1 cellular context compared by ENCODE assay signal in the genomic region with DNA sequence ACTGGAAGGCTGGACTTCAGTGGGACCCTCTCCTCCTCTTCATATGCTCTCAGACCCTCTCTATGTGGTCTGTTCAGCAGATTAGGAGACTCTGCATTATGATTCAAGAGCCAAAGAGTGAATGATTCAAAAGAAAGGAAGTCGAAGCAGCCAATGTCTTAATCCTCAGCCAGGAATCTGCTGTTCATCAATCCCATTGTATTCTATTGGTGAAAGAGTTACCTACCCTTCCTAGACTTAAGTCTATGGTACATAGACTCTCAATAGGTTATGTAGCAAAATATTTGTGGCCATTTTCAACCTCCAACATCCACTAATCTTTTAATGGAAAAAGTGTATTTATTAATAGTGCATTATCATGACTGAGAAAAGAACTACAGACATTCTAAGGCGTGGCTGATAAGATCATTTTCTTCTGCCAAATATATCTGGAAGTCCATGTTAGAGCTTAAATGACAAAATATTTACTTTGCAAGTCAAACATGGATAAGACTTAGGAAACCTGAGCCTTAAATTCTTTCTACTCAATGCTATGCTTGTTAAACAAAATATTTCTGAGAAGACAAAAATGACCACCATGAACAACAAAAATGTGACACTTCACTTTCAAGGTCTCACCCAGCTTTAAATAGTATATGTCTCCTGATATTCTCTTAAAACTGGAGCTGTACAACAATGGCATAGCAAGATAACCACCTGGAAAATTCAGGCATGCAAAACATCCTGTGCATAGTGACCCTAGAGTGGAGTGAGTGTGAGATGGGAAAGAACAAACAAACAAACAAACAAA.
TF ChIP-seq lines count a peak whose summit lies in the region.

No MANE protein-coding gene starts in this region.

TF ChIP-seq in HepG2, 621 proteins besides CTCF, POLR2A, EP300 and RAD21 (continued from another document and continues in another):
- TF ChIP-seq ZNF335 (CRISPR knock-in tag; IDR thresholded peaks at IDR 0.05) (no peak), ZFP37 (CRISPR knock-in tag; IDR thresholded peaks at IDR 0.05; ENCODE audit: borderline replicate concordance) (no peak), ZMYM3 (CRISPR knock-in tag; IDR thresholded peaks at IDR 0.05) (no peak), MAZ (IDR thresholded peaks at IDR 0.05; ENCODE audit: borderline replicate concordance, low read depth, low read length) (no peak), MAZ (CRISPR knock-in tag; IDR thresholded peaks at IDR 0.05; ENCODE audit: low read depth) (no peak), KMT2B (CRISPR knock-in tag; IDR thresholded peaks at IDR 0.05) (no peak), BHLHE40 (IDR thresholded peaks at IDR 0.05; ENCODE audit: low read length) (no peak), DNMT3B (CRISPR knock-in tag; conservative IDR thresholded peaks at IDR 0.05) (no peak), IKZF1 (IDR thresholded peaks at IDR 0.05) (no peak), ZNF124 (CRISPR knock-in tag; IDR thresholded peaks at IDR 0.05) (no peak), ZNF34 (CRISPR knock-in tag; IDR thresholded peaks at IDR 0.05; ENCODE audit: borderline replicate concordance) (no peak), MEF2D (CRISPR knock-in tag; IDR thresholded peaks at IDR 0.05) (no peak), ZBTB38 (CRISPR knock-in tag; IDR thresholded peaks at IDR 0.05) (no peak), NFATC3 (CRISPR knock-in tag; IDR thresholded peaks at IDR 0.05) (no peak), FOXA1 (IDR thresholded peaks at IDR 0.05) (no peak), FOXA1 (CRISPR knock-in tag; IDR thresholded peaks at IDR 0.05) (peak; percentile 55), STAG1 (CRISPR knock-in tag; IDR thresholded peaks at IDR 0.05) (no peak), RNF2 (conservative IDR thresholded peaks at IDR 0.05; ENCODE audit: low read depth) (no peak), ZNF12 (CRISPR knock-in tag; IDR thresholded peaks at IDR 0.05) (no peak), HNF4A (CRISPR knock-in tag; IDR thresholded peaks at IDR 0.05) (0 out of 2 replicates have a peak, but pooled peaks have one; percentile 15), ZNF10 (CRISPR knock-in tag; IDR thresholded peaks at IDR 0.05; ENCODE audit: borderline replicate concordance, low read depth) (no peak), JUN (CRISPR knock-in tag; IDR thresholded peaks at IDR 0.05) (no peak), GABPA (IDR thresholded peaks at IDR 0.05; ENCODE audit: low read depth, low read length) (no peak), GABPA (CRISPR knock-in tag; IDR thresholded peaks at IDR 0.05; ENCODE audit: low read depth) (no peak), ZNF263 (CRISPR knock-in tag; IDR thresholded peaks at IDR 0.05) (no peak), HDAC2 (CRISPR knock-in tag; IDR thresholded peaks at IDR 0.05) (peak; percentile 55), GATAD2A (CRISPR knock-in tag; IDR thresholded peaks at IDR 0.05) (peak; percentile 67), KDM2A (CRISPR knock-in tag; IDR thresholded peaks at IDR 0.05; ENCODE audit: borderline replicate concordance, low read depth) (no peak), MXD4 (CRISPR knock-in tag; IDR thresholded peaks at IDR 0.05) (no peak), ZNF879 (CRISPR knock-in tag; IDR thresholded peaks at IDR 0.05) (no peak), ZFP36 (IDR thresholded peaks at IDR 0.05; ENCODE audit: borderline replicate concordance, low read depth, low read length, partially characterized antibody) (no peak), TOE1 (CRISPR knock-in tag; IDR thresholded peaks at IDR 0.05) (no peak), MAFG (CRISPR knock-in tag; IDR thresholded peaks at IDR 0.05) (no peak), ZZZ3 (CRISPR knock-in tag; IDR thresholded peaks at IDR 0.05; ENCODE audit: borderline replicate concordance) (no peak), ZNF782 (CRISPR knock-in tag; IDR thresholded peaks at IDR 0.05; ENCODE audit: borderline replicate concordance) (no peak), ZNF207 (IDR thresholded peaks at IDR 0.05; ENCODE audit: borderline replicate concordance) (no peak), SSRP1 (CRISPR knock-in tag; IDR thresholded peaks at IDR 0.05) (no peak), SNAI1 (CRISPR knock-in tag; IDR thresholded peaks at IDR 0.05; ENCODE audit: borderline replicate concordance) (no peak), ONECUT2 (CRISPR knock-in tag; IDR thresholded peaks at IDR 0.05) (0 out of 2 replicates have a peak, but pooled peaks have one; percentile 6), HOXA3 (CRISPR knock-in tag; IDR thresholded peaks at IDR 0.05) (no peak), ZNF788 (CRISPR knock-in tag; IDR thresholded peaks at IDR 0.05; ENCODE audit: borderline replicate concordance) (no peak)
- TF ChIP-seq, protein P1, sequence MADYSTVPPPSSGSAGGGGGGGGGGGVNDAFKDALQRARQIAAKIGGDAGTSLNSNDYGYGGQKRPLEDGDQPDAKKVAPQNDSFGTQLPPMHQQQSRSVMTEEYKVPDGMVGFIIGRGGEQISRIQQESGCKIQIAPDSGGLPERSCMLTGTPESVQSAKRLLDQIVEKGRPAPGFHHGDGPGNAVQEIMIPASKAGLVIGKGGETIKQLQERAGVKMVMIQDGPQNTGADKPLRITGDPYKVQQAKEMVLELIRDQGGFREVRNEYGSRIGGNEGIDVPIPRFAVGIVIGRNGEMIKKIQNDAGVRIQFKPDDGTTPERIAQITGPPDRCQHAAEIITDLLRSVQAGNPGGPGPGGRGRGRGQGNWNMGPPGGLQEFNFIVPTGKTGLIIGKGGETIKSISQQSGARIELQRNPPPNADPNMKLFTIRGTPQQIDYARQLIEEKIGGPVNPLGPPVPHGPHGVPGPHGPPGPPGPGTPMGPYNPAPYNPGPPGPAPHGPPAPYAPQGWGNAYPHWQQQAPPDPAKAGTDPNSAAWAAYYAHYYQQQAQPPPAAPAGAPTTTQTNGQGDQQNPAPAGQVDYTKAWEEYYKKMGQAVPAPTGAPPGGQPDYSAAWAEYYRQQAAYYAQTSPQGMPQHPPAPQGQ (CRISPR knock-in tag; IDR thresholded peaks at IDR 0.05; ENCODE audit: borderline replicate concordance), result no peak
- TF ChIP-seq, protein P2, sequence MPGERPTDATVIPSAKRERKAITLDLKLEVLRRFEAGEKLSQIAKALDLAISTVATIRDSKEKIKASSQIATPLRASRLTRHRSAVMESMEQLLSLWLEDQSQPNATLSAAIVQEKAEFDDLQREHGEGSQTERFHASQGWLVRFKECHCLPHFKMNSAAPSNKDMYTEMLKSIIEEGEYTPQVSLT (CRISPR knock-in tag; IDR thresholded peaks at IDR 0.05; ENCODE audit: borderline replicate concordance, low read depth), result no peak
- TF ChIP-seq, protein P3, sequence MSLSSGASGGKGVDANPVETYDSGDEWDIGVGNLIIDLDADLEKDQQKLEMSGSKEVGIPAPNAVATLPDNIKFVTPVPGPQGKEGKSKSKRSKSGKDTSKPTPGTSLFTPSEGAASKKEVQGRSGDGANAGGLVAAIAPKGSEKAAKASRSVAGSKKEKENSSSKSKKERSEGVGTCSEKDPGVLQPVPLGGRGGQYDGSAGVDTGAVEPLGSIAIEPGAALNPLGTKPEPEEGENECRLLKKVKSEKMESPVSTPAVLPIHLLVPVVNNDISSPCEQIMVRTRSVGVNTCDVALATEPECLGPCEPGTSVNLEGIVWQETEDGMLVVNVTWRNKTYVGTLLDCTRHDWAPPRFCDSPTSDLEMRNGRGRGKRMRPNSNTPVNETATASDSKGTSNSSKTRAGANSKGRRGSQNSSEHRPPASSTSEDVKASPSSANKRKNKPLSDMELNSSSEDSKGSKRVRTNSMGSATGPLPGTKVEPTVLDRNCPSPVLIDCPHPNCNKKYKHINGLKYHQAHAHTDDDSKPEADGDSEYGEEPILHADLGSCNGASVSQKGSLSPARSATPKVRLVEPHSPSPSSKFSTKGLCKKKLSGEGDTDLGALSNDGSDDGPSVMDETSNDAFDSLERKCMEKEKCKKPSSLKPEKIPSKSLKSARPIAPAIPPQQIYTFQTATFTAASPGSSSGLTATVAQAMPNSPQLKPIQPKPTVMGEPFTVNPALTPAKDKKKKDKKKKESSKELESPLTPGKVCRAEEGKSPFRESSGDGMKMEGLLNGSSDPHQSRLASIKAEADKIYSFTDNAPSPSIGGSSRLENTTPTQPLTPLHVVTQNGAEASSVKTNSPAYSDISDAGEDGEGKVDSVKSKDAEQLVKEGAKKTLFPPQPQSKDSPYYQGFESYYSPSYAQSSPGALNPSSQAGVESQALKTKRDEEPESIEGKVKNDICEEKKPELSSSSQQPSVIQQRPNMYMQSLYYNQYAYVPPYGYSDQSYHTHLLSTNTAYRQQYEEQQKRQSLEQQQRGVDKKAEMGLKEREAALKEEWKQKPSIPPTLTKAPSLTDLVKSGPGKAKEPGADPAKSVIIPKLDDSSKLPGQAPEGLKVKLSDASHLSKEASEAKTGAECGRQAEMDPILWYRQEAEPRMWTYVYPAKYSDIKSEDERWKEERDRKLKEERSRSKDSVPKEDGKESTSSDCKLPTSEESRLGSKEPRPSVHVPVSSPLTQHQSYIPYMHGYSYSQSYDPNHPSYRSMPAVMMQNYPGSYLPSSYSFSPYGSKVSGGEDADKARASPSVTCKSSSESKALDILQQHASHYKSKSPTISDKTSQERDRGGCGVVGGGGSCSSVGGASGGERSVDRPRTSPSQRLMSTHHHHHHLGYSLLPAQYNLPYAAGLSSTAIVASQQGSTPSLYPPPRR (CRISPR knock-in tag; IDR thresholded peaks at IDR 0.05; ENCODE audit: borderline replicate concordance), result peak; percentile 15; the same call in 1 of the 2 replicates
- TF ChIP-seq, protein P4, sequence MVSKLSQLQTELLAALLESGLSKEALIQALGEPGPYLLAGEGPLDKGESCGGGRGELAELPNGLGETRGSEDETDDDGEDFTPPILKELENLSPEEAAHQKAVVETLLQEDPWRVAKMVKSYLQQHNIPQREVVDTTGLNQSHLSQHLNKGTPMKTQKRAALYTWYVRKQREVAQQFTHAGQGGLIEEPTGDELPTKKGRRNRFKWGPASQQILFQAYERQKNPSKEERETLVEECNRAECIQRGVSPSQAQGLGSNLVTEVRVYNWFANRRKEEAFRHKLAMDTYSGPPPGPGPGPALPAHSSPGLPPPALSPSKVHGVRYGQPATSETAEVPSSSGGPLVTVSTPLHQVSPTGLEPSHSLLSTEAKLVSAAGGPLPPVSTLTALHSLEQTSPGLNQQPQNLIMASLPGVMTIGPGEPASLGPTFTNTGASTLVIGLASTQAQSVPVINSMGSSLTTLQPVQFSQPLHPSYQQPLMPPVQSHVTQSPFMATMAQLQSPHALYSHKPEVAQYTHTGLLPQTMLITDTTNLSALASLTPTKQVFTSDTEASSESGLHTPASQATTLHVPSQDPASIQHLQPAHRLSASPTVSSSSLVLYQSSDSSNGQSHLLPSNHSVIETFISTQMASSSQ (IDR thresholded peaks at IDR 0.05; ENCODE audit: low read depth), result 0 out of 2 replicates have a peak, but pooled peaks have one; percentile 33
- TF ChIP-seq, protein P4 (CRISPR knock-in tag; IDR thresholded peaks at IDR 0.05; ENCODE audit: borderline replicate concordance), result peak; percentile 78; the same call in 1 of the 2 replicates
- TF ChIP-seq, protein P5, sequence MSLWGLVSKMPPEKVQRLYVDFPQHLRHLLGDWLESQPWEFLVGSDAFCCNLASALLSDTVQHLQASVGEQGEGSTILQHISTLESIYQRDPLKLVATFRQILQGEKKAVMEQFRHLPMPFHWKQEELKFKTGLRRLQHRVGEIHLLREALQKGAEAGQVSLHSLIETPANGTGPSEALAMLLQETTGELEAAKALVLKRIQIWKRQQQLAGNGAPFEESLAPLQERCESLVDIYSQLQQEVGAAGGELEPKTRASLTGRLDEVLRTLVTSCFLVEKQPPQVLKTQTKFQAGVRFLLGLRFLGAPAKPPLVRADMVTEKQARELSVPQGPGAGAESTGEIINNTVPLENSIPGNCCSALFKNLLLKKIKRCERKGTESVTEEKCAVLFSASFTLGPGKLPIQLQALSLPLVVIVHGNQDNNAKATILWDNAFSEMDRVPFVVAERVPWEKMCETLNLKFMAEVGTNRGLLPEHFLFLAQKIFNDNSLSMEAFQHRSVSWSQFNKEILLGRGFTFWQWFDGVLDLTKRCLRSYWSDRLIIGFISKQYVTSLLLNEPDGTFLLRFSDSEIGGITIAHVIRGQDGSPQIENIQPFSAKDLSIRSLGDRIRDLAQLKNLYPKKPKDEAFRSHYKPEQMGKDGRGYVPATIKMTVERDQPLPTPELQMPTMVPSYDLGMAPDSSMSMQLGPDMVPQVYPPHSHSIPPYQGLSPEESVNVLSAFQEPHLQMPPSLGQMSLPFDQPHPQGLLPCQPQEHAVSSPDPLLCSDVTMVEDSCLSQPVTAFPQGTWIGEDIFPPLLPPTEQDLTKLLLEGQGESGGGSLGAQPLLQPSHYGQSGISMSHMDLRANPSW (CRISPR knock-in tag; IDR thresholded peaks at IDR 0.05; ENCODE audit: borderline replicate concordance), result no peak
- TF ChIP-seq, protein P6, sequence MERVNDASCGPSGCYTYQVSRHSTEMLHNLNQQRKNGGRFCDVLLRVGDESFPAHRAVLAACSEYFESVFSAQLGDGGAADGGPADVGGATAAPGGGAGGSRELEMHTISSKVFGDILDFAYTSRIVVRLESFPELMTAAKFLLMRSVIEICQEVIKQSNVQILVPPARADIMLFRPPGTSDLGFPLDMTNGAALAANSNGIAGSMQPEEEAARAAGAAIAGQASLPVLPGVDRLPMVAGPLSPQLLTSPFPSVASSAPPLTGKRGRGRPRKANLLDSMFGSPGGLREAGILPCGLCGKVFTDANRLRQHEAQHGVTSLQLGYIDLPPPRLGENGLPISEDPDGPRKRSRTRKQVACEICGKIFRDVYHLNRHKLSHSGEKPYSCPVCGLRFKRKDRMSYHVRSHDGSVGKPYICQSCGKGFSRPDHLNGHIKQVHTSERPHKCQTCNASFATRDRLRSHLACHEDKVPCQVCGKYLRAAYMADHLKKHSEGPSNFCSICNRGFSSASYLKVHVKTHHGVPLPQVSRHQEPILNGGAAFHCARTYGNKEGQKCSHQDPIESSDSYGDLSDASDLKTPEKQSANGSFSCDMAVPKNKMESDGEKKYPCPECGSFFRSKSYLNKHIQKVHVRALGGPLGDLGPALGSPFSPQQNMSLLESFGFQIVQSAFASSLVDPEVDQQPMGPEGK (CRISPR knock-in tag; IDR thresholded peaks at IDR 0.05), result no peak
